Comparison of ENCODE assay signal across 8 cellular contexts in genomic region chr14:69391400-69391799, GRCh38. TPM values are rescaled to one million over a fixed set of nuclear protein-coding genes. Genes with fewer than 3 reads are reported as not detected.
A peak's percentile ranks its signal among the peaks of the same experiment; 100 is the strongest.
DNase-seq lines count a peak whose midpoint lies in the region; ATAC-seq, FAIRE-seq and TF ChIP-seq lines count a peak whose summit lies in the region.
"Not testable (repeated sequence)": the region's sequence is repeated elsewhere in the genome, so short reads cannot be mapped to it uniquely, and the experiment has no call there.

No MANE protein-coding gene starts in this region.

- not testable (repeated sequence) for H3K27me3 Mint-ChIP-seq in T-cell

- not testable (repeated sequence) for H3K27ac Mint-ChIP-seq in T-cell

- not testable (repeated sequence) for BruUV-seq in HepG2 (replicated peaks; lab: Mats Ljungman, UMichigan)

- H4K20me1 ChIP-seq in HepG2 (ENCODE audit: insufficient read depth, low read length) (peaks cover 42% of the 10 kb centered on the region), smooth muscle cell (ENCODE audit: low read depth) (peaks cover 96% of the 10 kb centered on the region)

- H3K79me2 ChIP-seq in HepG2 (ENCODE audit: insufficient read depth, low read length) (peaks cover 95% of the 10 kb centered on the region), smooth muscle cell (ENCODE audit: low read depth) (peaks cover 99% of the 10 kb centered on the region)

- not testable (repeated sequence) for H2AFZ ChIP-seq in HepG2 (ENCODE audit: low read length); smooth muscle cell (ENCODE audit: low read depth)

- not testable (repeated sequence) for H3K9me3 Mint-ChIP-seq in T-cell

- TF ChIP-seq RAD21 in HepG2 (CRISPR knock-in tag; IDR thresholded peaks at IDR 0.05): not testable (repeated sequence)

- CTCF ChIA-PET in T-cell (lab: Charles Lee); HepG2 (lab: Yijun Ruan, JAX; ENCODE audit: low intra/inter-chr PET ratio, low total read pairs): not testable (repeated sequence)

- 81% methylated on average over 8 of the region's 8 CpGs for WGBS in HepG2 (ENCODE audit: low lambda C conversion rate)
- WGBS in smooth muscle cell (ENCODE audit: low lambda C conversion rate): 74% methylated on average over 8 of the region's 8 CpGs

- not testable (repeated sequence) for TF ChIP-seq CTCF in AG10803 (conservative IDR thresholded peaks at IDR 0.05; ENCODE audit: low read length); choroid plexus epithelial cell (conservative IDR thresholded peaks at IDR 0.05; ENCODE audit: low read depth, low read length); fibroblast of villous mesenchyme (IDR thresholded peaks at IDR 0.05; ENCODE audit: insufficient read depth, low read depth, low read length); HepG2 (CRISPR knock-in tag; IDR thresholded peaks at IDR 0.05); smooth muscle cell (IDR thresholded peaks at IDR 0.05; ENCODE audit: borderline replicate concordance, insufficient read depth, poor library complexity, severe bottlenecking)

- ATAC-seq in T-cell (replicated peaks in 1 of 4); HepG2: not testable (repeated sequence)

- in situ Hi-C loops in HepG2 (cut with HindIII; ENCODE audit: extremely low pct_ligation_motif_present, low pct_unique_long_range_greater_than_20kb): not testable (repeated sequence)

- H3K4me1 Mint-ChIP-seq in T-cell: peaks cover 75 to 80% (median 76%) of the 10 kb centered on the region in 3 donors

- H3K27me3 ChIP-seq in HepG2 (ENCODE audit: control insufficient read depth in 1 of 2, insufficient read depth in 2 of 2, low read length in 2 of 2); smooth muscle cell (ENCODE audit: low read depth): not testable (repeated sequence)

- H3K27ac ChIP-seq in HepG2 (ENCODE audit: extremely low read length, insufficient read depth, low read length): not testable (repeated sequence)
- peak overlapping the region; percentile 30 for H3K27ac ChIP-seq in smooth muscle cell (ENCODE audit: low read depth)

- intact Hi-C loops in HepG2 (cut with micrococcal nuclease; ENCODE audit: unreplicated experiment): not testable (repeated sequence)

- TF ChIP-seq EP300 in HepG2 (IDR thresholded peaks at IDR 0.05; ENCODE audit: low read depth in 2 of 2, low read length in 2 of 2); HepG2 (CRISPR knock-in tag; IDR thresholded peaks at IDR 0.05; ENCODE audit: borderline replicate concordance): not testable (repeated sequence)

- H3K36me3 ChIP-seq in HepG2 (replicated peaks in 1 of 2; ENCODE audit: control insufficient read depth in 1 of 2, insufficient read depth in 2 of 2, low read length in 2 of 2) (peaks cover 23 to 73% of the 10 kb centered on the region in 2 experiments), smooth muscle cell (ENCODE audit: low read depth) (peaks cover 10% of the 10 kb centered on the region)

- not testable (repeated sequence) for H3K4me2 ChIP-seq in HepG2 (ENCODE audit: low read depth, low read length); smooth muscle cell

- not testable (repeated sequence) for FAIRE-seq in HepG2 (lab: Jason Lieb, UNC)

- peak overlapping the region in 2 of 3 donors; percentile 17 to 18 for H3K4me3 Mint-ChIP-seq in T-cell

- not testable (repeated sequence) for H3K9ac ChIP-seq in HepG2 (ENCODE audit: insufficient read depth, low read depth, low read length); smooth muscle cell (ENCODE audit: low read depth)

- not testable (repeated sequence) for H3K9me3 ChIP-seq in HepG2 (ENCODE audit: low read length); smooth muscle cell (replicated peaks; ENCODE audit: low read depth)

- not testable (repeated sequence) for H3F3A ChIP-seq in smooth muscle cell (ENCODE audit: low read depth)

- H3K4me3 ChIP-seq in AG10803 (ENCODE audit: low read length); choroid plexus epithelial cell (ENCODE audit: low read depth, low read length); fibroblast of villous mesenchyme (ENCODE audit: low read depth, low read length); HepG2 (replicated peaks in 1 of 3; ENCODE audit: insufficient read depth in 1 of 3, low read depth in 2 of 3, low read length in 3 of 3); smooth muscle cell: not testable (repeated sequence)

- peak; percentile 50 for DNase-seq in AG10803 (ENCODE audit: low read depth)
- DNase-seq in ELR (ENCODE audit: low read depth): peak; percentile 16
- not testable (repeated sequence) for DNase-seq in T-cell; HepG2 (ENCODE audit: low spot score); smooth muscle cell (lab: John Stamatoyannopoulos, UW; ENCODE audit: unreplicated experiment)
- DNase-seq in amniotic epithelial cell (ENCODE audit: low read depth): peak; percentile 58
- peak; percentile 26 for DNase-seq in choroid plexus epithelial cell (ENCODE audit: low read depth)
- DNase-seq in fibroblast of villous mesenchyme (ENCODE audit: low read depth): peak; percentile 36

- TF ChIP-seq POLR2A in HepG2 (IDR thresholded peaks at IDR 0.05; ENCODE audit: insufficient read depth in 1 of 2, low read depth in 2 of 2, low read length in 2 of 2): not testable (repeated sequence)

- POLR2A ChIA-PET in T-cell (lab: Charles Lee): not testable (repeated sequence)
- POLR2A ChIA-PET in HepG2 (lab: Yijun Ruan, JAX): interaction anchor here (1.0 kb wide), 1 partner anchor 12 kb away, joined by 3 read pairs; no protein-coding TSS in a partner anchor

- peaks cover 69% of the 10 kb centered on the region for H3K36me3 Mint-ChIP-seq in T-cell

- H3K4me1 ChIP-seq in HepG2 (ENCODE audit: insufficient read depth, low read length): peaks cover 60% of the 10 kb centered on the region
- H3K4me1 ChIP-seq in smooth muscle cell (ENCODE audit: low read depth): not testable (repeated sequence)

RNA-seq across cellular contexts. Expression of gene ERH, which starts 6.7 kb away (rescaled TPM):
- total RNA-seq in T-cell: 100 to 1,000 TPM; 108 to 119 (median 115) TPM
- total RNA-seq in fibroblast of villous mesenchyme: 108 and 121 TPM in 2 replicates
- 341 and 491 TPM in 2 replicates for total RNA-seq in HepG2 (2016; rRNA removed; fragmentation: Illumina TruSeq; extraction: Trizol)
- total RNA-seq in HepG2 (2016; cell fraction: cytosol; rRNA removed; fragmentation: Illumina TruSeq; extraction: Trizol; ENCODE audit: low read depth): 125 and 129 TPM in 2 replicates
- total RNA-seq in HepG2 (2016; cell fraction: insoluble cytoplasmic fraction; rRNA removed; fragmentation: Illumina TruSeq; extraction: Trizol): 358 and 522 TPM in 2 replicates
- 183 and 193 TPM in 2 replicates for total RNA-seq in HepG2 (2016; cell fraction: membrane; rRNA removed; fragmentation: Illumina TruSeq; extraction: Trizol)
- 143 and 174 TPM in 2 replicates for total RNA-seq in HepG2 (2016; cell fraction: nucleus; rRNA removed; fragmentation: Illumina TruSeq; extraction: Trizol)
- 75.8 and 105 TPM in 2 replicates for polyA plus RNA-seq in HepG2 (2011; rRNA removed)
- 90.2 and 93.3 TPM in 2 replicates for polyA plus RNA-seq in HepG2 (2011; cell fraction: cytosol; rRNA removed)
- polyA plus RNA-seq in HepG2 (2011; cell fraction: nucleus; rRNA removed): 21.4 and 29.5 TPM in 2 replicates
- 129 and 223 TPM in 2 replicates for polyA plus RNA-seq in HepG2 (2012)
- polyA plus RNA-seq in HepG2 (2016; cell fraction: cytosol; fragmentation: Illumina TruSeq; extraction: Trizol; ENCODE audit: low read depth): 100 and 107 TPM in 2 replicates
- polyA plus RNA-seq in HepG2 (2016; cell fraction: insoluble cytoplasmic fraction; fragmentation: Illumina TruSeq; extraction: Trizol; ENCODE audit: low read depth): 571 and 661 TPM in 2 replicates
- polyA plus RNA-seq in HepG2 (2016; cell fraction: membrane; fragmentation: Illumina TruSeq; extraction: Trizol; ENCODE audit: low read depth): 175 and 180 TPM in 2 replicates
- 224 and 228 TPM in 2 replicates for polyA plus RNA-seq in HepG2 (2016; cell fraction: nucleus; fragmentation: Illumina TruSeq; extraction: Trizol; ENCODE audit: insufficient read depth, low read depth)
- polyA minus RNA-seq in HepG2 (2011; rRNA and poly(A)+ RNA removed; ENCODE audit: low replicate concordance): 48.2 and 87.3 TPM in 2 replicates
- polyA minus RNA-seq in HepG2 (2011; cell fraction: cytosol; rRNA and poly(A)+ RNA removed): 116 and 129 TPM in 2 replicates
- 100 and 107 TPM in 2 replicates for polyA minus RNA-seq in HepG2 (2011; cell fraction: nucleus; rRNA and poly(A)+ RNA removed)
- 109 and 118 TPM in 2 replicates for total RNA-seq in smooth muscle cell
- polyA plus RNA-seq in smooth muscle cell: 184 and 208 TPM in 2 replicates

RNA-seq across cellular contexts. Expression of gene SLC39A9, which starts 7.1 kb away (rescaled TPM):
- 10 to 100 TPM; 23.4 to 38.0 (median 33.0) TPM for total RNA-seq in T-cell
- total RNA-seq in fibroblast of villous mesenchyme: 114 and 159 TPM in 2 replicates
- 63.8 and 69.5 TPM in 2 replicates for total RNA-seq in HepG2 (2016; rRNA removed; fragmentation: Illumina TruSeq; extraction: Trizol)
- total RNA-seq in HepG2 (2016; cell fraction: cytosol; rRNA removed; fragmentation: Illumina TruSeq; extraction: Trizol; ENCODE audit: low read depth): 9.2 and 9.9 TPM in 2 replicates
- total RNA-seq in HepG2 (2016; cell fraction: insoluble cytoplasmic fraction; rRNA removed; fragmentation: Illumina TruSeq; extraction: Trizol): 65.8 and 71.2 TPM in 2 replicates
- 32.7 and 37.8 TPM in 2 replicates for total RNA-seq in HepG2 (2016; cell fraction: membrane; rRNA removed; fragmentation: Illumina TruSeq; extraction: Trizol)
- total RNA-seq in HepG2 (2016; cell fraction: nucleus; rRNA removed; fragmentation: Illumina TruSeq; extraction: Trizol): 64.0 and 64.2 TPM in 2 replicates
- polyA plus RNA-seq in HepG2 (2011; rRNA removed): 45.5 and 46.6 TPM in 2 replicates
- polyA plus RNA-seq in HepG2 (2011; cell fraction: cytosol; rRNA removed): 33.9 and 43.3 TPM in 2 replicates
- polyA plus RNA-seq in HepG2 (2011; cell fraction: nucleus; rRNA removed): 27.1 and 28.1 TPM in 2 replicates
- 21.9 and 26.1 TPM in 2 replicates for polyA plus RNA-seq in HepG2 (2012)
- 3.7 and 4.1 TPM in 2 replicates for polyA plus RNA-seq in HepG2 (2016; cell fraction: cytosol; fragmentation: Illumina TruSeq; extraction: Trizol; ENCODE audit: low read depth)
- 30.0 and 36.3 TPM in 2 replicates for polyA plus RNA-seq in HepG2 (2016; cell fraction: insoluble cytoplasmic fraction; fragmentation: Illumina TruSeq; extraction: Trizol; ENCODE audit: low read depth)
- 14.3 and 15.0 TPM in 2 replicates for polyA plus RNA-seq in HepG2 (2016; cell fraction: membrane; fragmentation: Illumina TruSeq; extraction: Trizol; ENCODE audit: low read depth)
- 43.0 and 43.2 TPM in 2 replicates for polyA plus RNA-seq in HepG2 (2016; cell fraction: nucleus; fragmentation: Illumina TruSeq; extraction: Trizol; ENCODE audit: insufficient read depth, low read depth)
- polyA minus RNA-seq in HepG2 (2011; rRNA and poly(A)+ RNA removed; ENCODE audit: low replicate concordance): 194 and 305 TPM in 2 replicates
- 55.4 and 68.9 TPM in 2 replicates for polyA minus RNA-seq in HepG2 (2011; cell fraction: cytosol; rRNA and poly(A)+ RNA removed)
- polyA minus RNA-seq in HepG2 (2011; cell fraction: nucleus; rRNA and poly(A)+ RNA removed): 48.5 and 59.8 TPM in 2 replicates
- 106 and 110 TPM in 2 replicates for total RNA-seq in smooth muscle cell
- polyA plus RNA-seq in smooth muscle cell: 39.9 and 42.8 TPM in 2 replicates
